ENCODE assay signal across 9 cellular contexts in the genomic region with DNA sequence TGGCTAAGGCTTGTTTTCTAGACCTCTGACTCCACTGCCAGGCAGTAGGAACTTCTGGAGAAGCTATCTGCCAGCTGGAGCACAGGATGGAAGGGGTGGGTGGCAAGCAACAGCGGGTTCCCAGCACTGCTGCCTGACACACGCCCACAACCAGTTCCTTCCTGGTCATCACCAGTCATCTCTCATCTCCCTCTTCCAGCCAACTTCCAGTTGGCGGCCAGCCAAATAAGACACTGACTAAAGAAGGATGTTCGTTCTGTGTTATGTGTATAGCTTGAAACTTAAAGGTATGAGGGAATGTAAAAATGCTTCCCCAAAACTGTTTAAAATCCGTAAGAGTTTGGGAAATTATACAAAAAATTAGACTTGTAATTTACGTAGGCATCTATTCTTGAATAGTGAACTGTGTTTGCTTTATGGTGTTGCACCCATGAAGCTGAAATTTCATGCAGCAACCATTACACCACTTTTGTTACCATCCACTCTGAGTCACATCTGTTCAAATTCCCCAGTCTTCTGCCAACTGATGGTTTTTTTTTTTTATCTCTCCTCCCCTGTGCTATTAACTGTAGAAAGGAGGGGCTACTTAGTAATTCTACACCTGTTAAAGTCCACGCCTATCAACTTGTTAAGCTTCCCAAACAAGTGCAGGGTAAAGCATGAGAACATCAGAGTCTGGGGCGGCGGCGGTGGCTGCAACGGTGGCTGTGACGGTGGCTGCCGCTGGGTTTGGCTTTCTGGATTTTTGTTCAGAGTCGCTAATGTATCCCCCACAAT.
DNase-seq lines count a peak whose midpoint lies in the region; ATAC-seq, FAIRE-seq and TF ChIP-seq lines count a peak whose summit lies in the region.
"Had no signal": no experiment of that assay in that cellular context is flagged by ENCODE, and none has a peak within 500 bp of the region (broad histone marks: within the 10 kb centered on the region; RNA-seq: fewer than 3 reads in every experiment).

No MANE protein-coding gene starts in this region.

- TF ChIP-seq CTCF in upper lobe of left lung (IDR thresholded peaks at IDR 0.05): no peak

- ATAC-seq in upper lobe of left lung (ENCODE audit: low FRiP score in 2 of 2): peak; percentile 88 to 92
- no peak for ATAC-seq in HG03342 (IDR thresholded peaks at IDR 0.05; ENCODE audit: unreplicated experiment)
- ATAC-seq in HG02763 (IDR thresholded peaks at IDR 0.05; ENCODE audit: unreplicated experiment): no peak

- DNase-seq in DMS79 treated with DMSO at 0.1 percent for 48 hours (lab: John Stamatoyannopoulos, UW) (peak; percentile 85), NCI-H2029 (lab: John Stamatoyannopoulos, UW) (peak; percentile 78), amniotic epithelial cell (ENCODE audit: low read depth) (peak; percentile 91), upper lobe of left lung (peak; percentile 77 to 85), RKO (ENCODE audit: low spot score) (no peak)

- 46 to 65% methylated on average over 14 of the region's 14 CpGs for WGBS in upper lobe of left lung, 2 donors

- no peaks in the 10 kb centered on the region for H3K9me3 ChIP-seq in upper lobe of left lung

- H3K4me1 ChIP-seq in upper lobe of left lung: peaks cover 12 to 25% (median 17%) of the 10 kb centered on the region in 4 donors

- H3K36me3 ChIP-seq in upper lobe of left lung: no peaks in the 10 kb centered on the region

- H3K27me3 ChIP-seq in upper lobe of left lung: no peaks in the 10 kb centered on the region

- peak overlapping the region in 2 of 4 donors; percentile 6 to 28 for H3K27ac ChIP-seq in upper lobe of left lung

- TF ChIP-seq EP300 in upper lobe of left lung (IDR thresholded peaks at IDR 0.05): no peak

- FAIRE-seq in islet of Langerhans (lab: Jason Lieb, UNC): peak; percentile 93
- FAIRE-seq: endometrium had no signal

- peak in 1 of 4 donors; percentile 54 for TF ChIP-seq POLR2A in upper lobe of left lung (IDR thresholded peaks at IDR 0.05)

- H3K4me3 ChIP-seq in upper lobe of left lung: peak overlapping the region in 1 of 4 donors; percentile 11

Comparison
In these comparisons a context has a peak if more than half of its experiments do, and no peak if none do; other contexts are left out.
1. ATAC-seq: peak in upper lobe of left lung (2 of 2); none in HG03342 (single experiment) and HG02763 (single experiment).